Comparison of ENCODE assay signal across 14 cellular contexts in genomic region chr4:147754037-147754445, GRCh38. TPM values are rescaled to one million over a fixed set of nuclear protein-coding genes. Genes with fewer than 3 reads are reported as not detected.
DNase-seq lines count a peak whose midpoint lies in the region; ATAC-seq and TF ChIP-seq lines count a peak whose summit lies in the region.
"Had no signal": no experiment of that assay in that cellular context is flagged by ENCODE, and none has a peak within 500 bp of the region (broad histone marks: within the 10 kb centered on the region; RNA-seq: fewer than 3 reads in every experiment).

No MANE protein-coding gene starts in this region.

- H3K79me2 ChIP-seq in GM23338 (replicated peaks; ENCODE audit: insufficient read depth), result peaks cover 3% of the 10 kb centered on the region; the same call in 1 of the 2 replicates

- H3K27me3 ChIP-seq in GM23338 (ENCODE audit: insufficient read depth) (no peaks in the 10 kb centered on the region), dorsolateral prefrontal cortex (no peaks in the 10 kb centered on the region)

- no peak for TF ChIP-seq CTCF in GM23338 (conservative IDR thresholded peaks at IDR 0.05; ENCODE audit: low read depth in 2 of 2)
- TF ChIP-seq CTCF in dorsolateral prefrontal cortex (IDR thresholded peaks at IDR 0.05 in 54 of 56, conservative IDR thresholded peaks at IDR 0.05 in 2 of 56; ENCODE audit: low read depth in 1 of 56, partially characterized antibody in 56 of 56), result no peak

- peaks cover 21% of the 10 kb centered on the region for H3K4me1 Mint-ChIP-seq in GM23338

- H3K4me3 Mint-ChIP-seq in GM23338, result no peak overlapping the region

- H3K27ac ChIP-seq in GM23338 (ENCODE audit: low read depth), result peak overlapping the region; percentile 62; the same call in 1 of the 2 replicates
- peak overlapping the region in 4 of 59 donors; percentile 6 to 38 (median 16) for H3K27ac ChIP-seq in dorsolateral prefrontal cortex
- H3K27ac ChIP-seq: lower lobe of right lung had no signal

- H3K4me1 ChIP-seq in GM23338 (ENCODE audit: insufficient read depth), result peaks cover 27% of the 10 kb centered on the region

- no peaks in the 10 kb centered on the region for H3K36me3 Mint-ChIP-seq in GM23338 (ENCODE audit: low read depth)

- H4K20me1 ChIP-seq in GM23338 (replicated peaks; ENCODE audit: insufficient read depth), result no peaks in the 10 kb centered on the region

- H3K4me3 ChIP-seq in GM23338 (no peak overlapping the region), skeletal muscle cell (ENCODE audit: low read depth, low read length) (no peak overlapping the region), dorsolateral prefrontal cortex (no peak overlapping the region)
- H3K4me3 ChIP-seq: lower lobe of right lung had no signal

- intact Hi-C loops in dorsolateral prefrontal cortex (cut with DNase I), result no loop called here

- H3K36me3 ChIP-seq in GM23338 (ENCODE audit: insufficient read depth), result no peaks in the 10 kb centered on the region
- H3K36me3 ChIP-seq: lower lobe of right lung had no signal

- H3K9me3 Mint-ChIP-seq in GM23338, result no peaks in the 10 kb centered on the region

- H3K4me2 ChIP-seq in GM23338, result peak overlapping the region; percentile 22

- H3K9me2 ChIP-seq in GM23338 (ENCODE audit: insufficient read depth), result no peaks in the 10 kb centered on the region

- no peak overlapping the region for H2AFZ ChIP-seq in GM23338

- no peaks in the 10 kb centered on the region for H3F3A ChIP-seq in GM23338 (replicated peaks; ENCODE audit: low read depth)

- peak; percentile 51 for DNase-seq in GM23338 (ENCODE audit: low spot score)
- DNase-seq in fibroblast of the conjunctiva (ENCODE audit: low read depth), result peak; percentile 67
- peak; percentile 71 for DNase-seq in skeletal muscle cell (ENCODE audit: low read depth)
- no peak for DNase-seq in NOMO-1 treated with dmso at 0.1 percent for 144 hours (lab: John Stamatoyannopoulos, UW; ENCODE audit: unreplicated experiment)
- DNase-seq in NCI-H1436 (lab: John Stamatoyannopoulos, UW), result no peak
- no peak for DNase-seq in dorsolateral prefrontal cortex
- no peak for DNase-seq in left lobe of liver (ENCODE audit: low spot score)
- DNase-seq: activated effector memory CD4-positive, alpha-beta T cell treated with anti-CD3 and anti-CD28 coated beads, Interleukin-2, amount 50 U/mL, for 16 hours; DMS153; GOT3; lower lobe of right lung; NCI-H1417 treated with DMSO at 0.1 percent for 48 hours; small intestine had no signal

- peak overlapping the region; percentile 76 for H3K27ac Mint-ChIP-seq in GM23338

- ATAC-seq in GM23338, result peak; percentile 79
- ATAC-seq in SK-N-SH treated with all-trans-retinoic acid at 6 μM for 48 hours, result peak; percentile 84
- no peak for ATAC-seq in left lobe of liver
- ATAC-seq: lower lobe of right lung had no signal

- H3K27me3 Mint-ChIP-seq in GM23338 (ENCODE audit: insufficient read depth, low read depth, poor library complexity), result no peaks in the 10 kb centered on the region

TF ChIP-seq in SK-N-SH treated with all-trans-retinoic acid at 6 μM for 48 hours, 23 proteins besides CTCF, POLR2A, EP300 and RAD21:
- TF ChIP-seq RARB (CRISPR knock-in tag; IDR thresholded peaks at IDR 0.05), result no peak
- TF ChIP-seq, protein P1, sequence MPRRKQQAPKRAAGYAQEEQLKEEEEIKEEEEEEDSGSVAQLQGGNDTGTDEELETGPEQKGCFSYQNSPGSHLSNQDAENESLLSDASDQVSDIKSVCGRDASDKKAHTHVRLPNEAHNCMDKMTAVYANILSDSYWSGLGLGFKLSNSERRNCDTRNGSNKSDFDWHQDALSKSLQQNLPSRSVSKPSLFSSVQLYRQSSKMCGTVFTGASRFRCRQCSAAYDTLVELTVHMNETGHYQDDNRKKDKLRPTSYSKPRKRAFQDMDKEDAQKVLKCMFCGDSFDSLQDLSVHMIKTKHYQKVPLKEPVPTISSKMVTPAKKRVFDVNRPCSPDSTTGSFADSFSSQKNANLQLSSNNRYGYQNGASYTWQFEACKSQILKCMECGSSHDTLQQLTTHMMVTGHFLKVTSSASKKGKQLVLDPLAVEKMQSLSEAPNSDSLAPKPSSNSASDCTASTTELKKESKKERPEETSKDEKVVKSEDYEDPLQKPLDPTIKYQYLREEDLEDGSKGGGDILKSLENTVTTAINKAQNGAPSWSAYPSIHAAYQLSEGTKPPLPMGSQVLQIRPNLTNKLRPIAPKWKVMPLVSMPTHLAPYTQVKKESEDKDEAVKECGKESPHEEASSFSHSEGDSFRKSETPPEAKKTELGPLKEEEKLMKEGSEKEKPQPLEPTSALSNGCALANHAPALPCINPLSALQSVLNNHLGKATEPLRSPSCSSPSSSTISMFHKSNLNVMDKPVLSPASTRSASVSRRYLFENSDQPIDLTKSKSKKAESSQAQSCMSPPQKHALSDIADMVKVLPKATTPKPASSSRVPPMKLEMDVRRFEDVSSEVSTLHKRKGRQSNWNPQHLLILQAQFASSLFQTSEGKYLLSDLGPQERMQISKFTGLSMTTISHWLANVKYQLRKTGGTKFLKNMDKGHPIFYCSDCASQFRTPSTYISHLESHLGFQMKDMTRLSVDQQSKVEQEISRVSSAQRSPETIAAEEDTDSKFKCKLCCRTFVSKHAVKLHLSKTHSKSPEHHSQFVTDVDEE (CRISPR knock-in tag; IDR thresholded peaks at IDR 0.05), result no peak
- TF ChIP-seq GLIS3 (CRISPR knock-in tag; IDR thresholded peaks at IDR 0.05), result no peak
- TF ChIP-seq, protein P2, sequence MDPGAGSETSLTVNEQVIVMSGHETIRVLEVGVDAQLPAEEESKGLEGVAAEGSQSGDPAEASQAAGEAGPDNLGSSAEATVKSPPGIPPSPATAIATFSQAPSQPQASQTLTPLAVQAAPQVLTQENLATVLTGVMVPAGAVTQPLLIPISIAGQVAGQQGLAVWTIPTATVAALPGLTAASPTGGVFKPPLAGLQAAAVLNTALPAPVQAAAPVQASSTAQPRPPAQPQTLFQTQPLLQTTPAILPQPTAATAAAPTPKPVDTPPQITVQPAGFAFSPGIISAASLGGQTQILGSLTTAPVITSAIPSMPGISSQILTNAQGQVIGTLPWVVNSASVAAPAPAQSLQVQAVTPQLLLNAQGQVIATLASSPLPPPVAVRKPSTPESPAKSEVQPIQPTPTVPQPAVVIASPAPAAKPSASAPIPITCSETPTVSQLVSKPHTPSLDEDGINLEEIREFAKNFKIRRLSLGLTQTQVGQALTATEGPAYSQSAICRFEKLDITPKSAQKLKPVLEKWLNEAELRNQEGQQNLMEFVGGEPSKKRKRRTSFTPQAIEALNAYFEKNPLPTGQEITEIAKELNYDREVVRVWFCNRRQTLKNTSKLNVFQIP (CRISPR knock-in tag; IDR thresholded peaks at IDR 0.05; ENCODE audit: borderline replicate concordance, low read depth), result no peak
- TF ChIP-seq ZNF8 (CRISPR knock-in tag; IDR thresholded peaks at IDR 0.05), result no peak
- no peak for TF ChIP-seq PATZ1 (CRISPR knock-in tag; IDR thresholded peaks at IDR 0.05; ENCODE audit: borderline replicate concordance)
- no peak for TF ChIP-seq CSDC2 (CRISPR knock-in tag; IDR thresholded peaks at IDR 0.05)
- no peak for TF ChIP-seq BACH2 (CRISPR knock-in tag; IDR thresholded peaks at IDR 0.05; ENCODE audit: borderline replicate concordance)
- no peak for TF ChIP-seq ZNF70 (CRISPR knock-in tag; IDR thresholded peaks at IDR 0.05)
- no peak for TF ChIP-seq SNAI2 (CRISPR knock-in tag; IDR thresholded peaks at IDR 0.05)
TF ChIP-seq in SK-N-SH treated with all-trans-retinoic acid at 6 μM for 48 hours: peak in this region for 0.

RNA-seq across cellular contexts. Expression of gene ARHGAP10, which starts 22.2 kb away (rescaled TPM):
- total RNA-seq in GM23338 (2014; rRNA removed; shearing (Covaris generic)), result 4.6 and 5.1 TPM in 2 replicates
- 4.6 and 6.3 TPM in 2 replicates for polyA plus RNA-seq in GM23338 (2016; fragmentation: Nextera tagmentation; extraction: Ambion mirVana)
- 10 to 100 TPM in 108 of 120 experiments, 1 to 10 TPM in 12; 6.8 to 26.3 (median 12.9) TPM for total RNA-seq in dorsolateral prefrontal cortex
- total RNA-seq in left lobe of liver, result 8.0 TPM

Comparison
In these comparisons a context has a peak if more than half of its experiments do, and no peak if none do; other contexts are left out.
1. DNase-seq: peak in GM23338 (single experiment), fibroblast of the conjunctiva (single experiment) and skeletal muscle cell (single experiment); none in NOMO-1 treated with dmso at 0.1 percent for 144 hours (single experiment), NCI-H1436 (single experiment), dorsolateral prefrontal cortex (0 of 10) and left lobe of liver (single experiment).